In the genomic region with DNA sequence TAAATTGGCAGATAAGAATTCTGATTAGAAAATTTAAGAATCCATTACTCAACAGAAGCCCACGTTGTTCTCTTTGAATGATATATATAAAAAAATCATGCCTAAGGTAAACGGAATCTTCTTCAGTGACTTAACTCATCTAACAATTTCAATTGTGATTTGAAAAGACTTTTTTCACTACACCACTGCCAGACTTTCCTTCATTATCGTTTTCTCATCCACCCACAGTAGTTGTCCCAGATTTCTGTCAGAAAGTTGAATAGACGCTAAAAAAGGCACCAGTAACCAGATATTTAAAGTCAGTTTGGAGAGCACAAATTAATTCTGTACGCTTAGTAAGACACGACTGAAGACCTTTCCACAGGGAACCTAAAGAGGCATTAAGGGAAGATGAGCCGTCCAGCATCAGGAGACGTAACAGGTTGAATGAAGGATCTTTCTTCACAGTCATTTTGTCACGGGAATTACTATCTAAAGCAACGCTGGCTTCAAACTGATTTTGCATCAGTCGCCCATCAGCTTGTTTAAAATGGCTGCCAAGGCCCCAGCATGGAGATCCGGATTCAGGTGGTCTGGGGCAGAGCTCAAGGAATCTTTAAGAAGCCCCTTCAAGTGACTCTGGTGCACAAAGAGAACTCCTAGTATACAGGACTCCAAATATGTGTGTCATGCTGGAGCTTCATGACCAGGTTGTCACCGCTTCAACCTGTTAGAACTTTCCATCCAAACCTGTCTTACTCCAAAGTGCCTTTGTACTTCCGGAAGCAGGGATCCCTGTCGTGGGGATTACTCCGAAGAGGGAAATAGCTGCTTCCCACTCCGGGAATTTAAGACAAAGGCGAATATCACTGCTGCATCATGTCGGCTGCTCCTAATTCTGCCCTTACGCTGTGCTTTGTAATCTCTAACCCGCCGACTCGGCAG, we compare ENCODE assay signal across 8 cellular contexts. TPM values are rescaled to one million over a fixed set of nuclear protein-coding genes. Genes with fewer than 3 reads are reported as not detected.
DNase-seq lines count a peak whose midpoint lies in the region; ATAC-seq, FAIRE-seq and TF ChIP-seq lines count a peak whose summit lies in the region.

No MANE protein-coding gene starts in this region.

- H3K4me3 ChIP-seq in A673 (ENCODE audit: low read depth, low read length, poor library complexity, severe bottlenecking) (peak overlapping the region; percentile 76), SU-DHL-6 (ENCODE audit: insufficient read depth, low read length, poor library complexity, severe bottlenecking) (peak overlapping the region; percentile 64)

- CTCF ChIA-PET in A673 (lab: Charles Lee) = no interaction called here

- no peaks in the 10 kb centered on the region for H3K4me1 ChIP-seq in A673 (ENCODE audit: insufficient read depth, low read length, poor library complexity, severe bottlenecking)

- H3K4me2 ChIP-seq in SU-DHL-6 (ENCODE audit: low read depth, low read length, poor library complexity, severe bottlenecking) = peak overlapping the region; percentile 87

- H3K4me1 Mint-ChIP-seq in neural crest cell = peaks cover 50% of the 10 kb centered on the region

- POLR2A ChIA-PET in A673 (lab: Charles Lee; ENCODE audit: low non-redundant PET) = interaction anchor here (0.5 kb wide), 1 partner anchor 18 kb away, joined by 4 read pairs; no protein-coding TSS in a partner anchor

- no peak for TF ChIP-seq POLR2A in GM12892 (IDR thresholded peaks at IDR 0.05; ENCODE audit: low read depth, low read length)

- TF ChIP-seq CTCF in A673 (conservative IDR thresholded peaks at IDR 0.05; ENCODE audit: low read depth, low read length) = no peak
- TF ChIP-seq CTCF in SU-DHL-6 (IDR thresholded peaks at IDR 0.05; ENCODE audit: insufficient read depth, low read length, poor library complexity, severe bottlenecking) = no peak
- no peak for TF ChIP-seq CTCF in neural crest cell (conservative IDR thresholded peaks at IDR 0.05)

- H3K9me3 Mint-ChIP-seq in neural crest cell = no peaks in the 10 kb centered on the region

- H3K36me3 ChIP-seq in A673 (ENCODE audit: insufficient read depth, low read length, poor library complexity, severe bottlenecking) (no peaks in the 10 kb centered on the region), SU-DHL-6 (ENCODE audit: low read length) (no peaks in the 10 kb centered on the region)

- peak overlapping the region; percentile 99 for H3K27ac Mint-ChIP-seq in neural crest cell (ENCODE audit: unreplicated experiment)

- H3K27me3 Mint-ChIP-seq in neural crest cell (ENCODE audit: low read depth) = peaks cover 15% of the 10 kb centered on the region

- intact Hi-C loops in A673 (cut with micrococcal nuclease; ENCODE audit: unreplicated experiment) = no loop called here

- FAIRE-seq in GM12892 (lab: Jason Lieb, UNC) = peak; percentile 63

- ATAC-seq in esophagus mucosa (peak; percentile 14), HG03457 (IDR thresholded peaks at IDR 0.05; ENCODE audit: unreplicated experiment) (no peak)

- no peaks in the 10 kb centered on the region for H3K9me3 ChIP-seq in A673 (ENCODE audit: low read depth, low read length, poor library complexity, severe bottlenecking)
- no peaks in the 10 kb centered on the region for H3K9me3 ChIP-seq in SU-DHL-6 (ENCODE audit: insufficient read depth, low read length)

- peak overlapping the region; percentile 65 for H2AFZ ChIP-seq in SU-DHL-6 (ENCODE audit: low read depth, low read length, severe bottlenecking)

- BruUV-seq in A673 (replicated peaks; lab: Mats Ljungman, UMichigan) = TSS peak; percentile 41

- H4K20me1 ChIP-seq in SU-DHL-6 (ENCODE audit: low read depth, low read length) = no peaks in the 10 kb centered on the region

- peaks cover 51% of the 10 kb centered on the region for H3K79me2 ChIP-seq in SU-DHL-6 (ENCODE audit: insufficient read depth, low read length)

- peak; percentile 10 for DNase-seq in A673 (ENCODE audit: low spot score)
- DNase-seq in GM12892 (ENCODE audit: insufficient read length) = no peak
- peak; percentile 16 for DNase-seq in neural crest cell (ENCODE audit: low read depth, low spot score)
- DNase-seq in GOT3 (lab: John Stamatoyannopoulos, UW) = no peak
- DNase-seq in stimulated activated CD4-positive, alpha-beta T cell treated with anti-CD3 and anti-CD28 coated beads, Interleukin-4, amount 100 ng/mL, for 24 hours = no peak

- peak overlapping the region; percentile 96 for H3K9ac ChIP-seq in SU-DHL-6 (ENCODE audit: low read length)

- peak overlapping the region; percentile 99 for H3K4me3 Mint-ChIP-seq in neural crest cell

- H3K27ac ChIP-seq in A673 (ENCODE audit: low read depth, low read length, poor library complexity, severe bottlenecking) (peak overlapping the region; percentile 79), SU-DHL-6 (ENCODE audit: low read depth, low read length) (peak overlapping the region; percentile 78)

- H3K36me3 Mint-ChIP-seq in neural crest cell (ENCODE audit: low read depth) = peaks cover 5% of the 10 kb centered on the region

- H3F3A ChIP-seq in SU-DHL-6 (ENCODE audit: insufficient read depth) = no peaks in the 10 kb centered on the region

- no peaks in the 10 kb centered on the region for H3K9me2 ChIP-seq in SU-DHL-6 (replicated peaks; ENCODE audit: insufficient read depth, low read length)

- H3K27me3 ChIP-seq in A673 (replicated peaks; ENCODE audit: insufficient read depth, low read depth, low read length, poor library complexity) (no peaks in the 10 kb centered on the region), SU-DHL-6 (ENCODE audit: low read length) (no peaks in the 10 kb centered on the region)

RNA-seq across cellular contexts. Expression of a gene that starts 1.2 kb away (rescaled TPM):
- total RNA-seq in A673 (2021) (40.9 and 50.6 TPM in 2 replicates), esophagus mucosa (114 TPM), neural crest cell (82.4 and 85.2 TPM in 2 replicates)
- 174 TPM for polyA plus RNA-seq in GM12892 (2012; ENCODE audit: missing spikeins)

RNA-seq across cellular contexts. Expression of a gene that starts 6.1 kb away (rescaled TPM):
- not detected in 2 replicates for total RNA-seq in A673 (2021)
- 0.32 TPM for polyA plus RNA-seq in GM12892 (2012; ENCODE audit: missing spikeins)
- 1.1 TPM for total RNA-seq in esophagus mucosa
- 0.20 and 0.56 TPM in 2 replicates for total RNA-seq in neural crest cell

RNA-seq across cellular contexts. Expression of a gene that starts 30.1 kb away (rescaled TPM):
- total RNA-seq in A673 (2021) (0.55 TPM in 1 of 2 replicates, not detected in the other), esophagus mucosa (not detected), neural crest cell (1.5 and 2.0 TPM in 2 replicates)
- 0.61 TPM for polyA plus RNA-seq in GM12892 (2012; ENCODE audit: missing spikeins)

Comparison
In these comparisons a context has a peak if more than half of its experiments do, and no peak if none do; other contexts are left out.
1. DNase-seq: peak in A673 (single experiment) and neural crest cell (single experiment); none in GM12892 (single experiment), GOT3 (single experiment) and stimulated activated CD4-positive, alpha-beta T cell treated with anti-CD3 and anti-CD28 coated beads, Interleukin-4, amount 100 ng/mL, for 24 hours (single experiment).